24 cellular contexts compared by ENCODE assay signal in genomic region chr6:136306466-136306865, GRCh38. TPM values are rescaled to one million over a fixed set of nuclear protein-coding genes. Genes with fewer than 3 reads are reported as not detected.
DNase-seq lines count a peak whose midpoint lies in the region; ATAC-seq and TF ChIP-seq lines count a peak whose summit lies in the region.
"Had no signal": no experiment of that assay in that cellular context is flagged by ENCODE, and none has a peak within 500 bp of the region (broad histone marks: within the 10 kb centered on the region; RNA-seq: fewer than 3 reads in every experiment).

No MANE protein-coding gene starts in this region.

- ATAC-seq in body of pancreas = peak; percentile 47
- no peak for ATAC-seq in HG02981 (IDR thresholded peaks at IDR 0.05; ENCODE audit: unreplicated experiment)
- ATAC-seq: activated CD4-positive, alpha-beta T cell treated with anti-CD3 and anti-CD28 coated beads for 36 hours had no signal

- H3K27ac ChIP-seq in body of pancreas (no peak overlapping the region), substantia nigra (ENCODE audit: low read depth, low read length, poor library complexity, severe bottlenecking) (peak overlapping the region; percentile 42)
- H3K27ac ChIP-seq: 22Rv1, ascending aorta, GM23248, thoracic aorta, vagina had no signal

- no peaks in the 10 kb centered on the region for H3K27me3 ChIP-seq in body of pancreas
- H3K27me3 ChIP-seq: ascending aorta, vagina had no signal

- no peak overlapping the region for H3K4me3 ChIP-seq in body of pancreas
- H3K4me3 ChIP-seq: ascending aorta, GM23248, thoracic aorta, vagina had no signal

- no peaks in the 10 kb centered on the region for H3K36me3 ChIP-seq in body of pancreas (replicated peaks in 1 of 2; ENCODE audit: insufficient read depth in 1 of 2, low read depth in 2 of 2)
- H3K36me3 ChIP-seq: ascending aorta, thoracic aorta, vagina had no signal

- H3K9me3 ChIP-seq in body of pancreas = no peaks in the 10 kb centered on the region
- H3K9me3 ChIP-seq: ascending aorta, SK-N-SH, thoracic aorta, vagina had no signal

- H3K4me1 ChIP-seq in body of pancreas = peaks cover 6% of the 10 kb centered on the region
- H3K4me1 ChIP-seq: ascending aorta, vagina had no signal

- no peak for TF ChIP-seq CTCF in body of pancreas (IDR thresholded peaks at IDR 0.05)

- no peak for TF ChIP-seq POLR2A in body of pancreas (IDR thresholded peaks at IDR 0.05)

- 50 to 73% methylated on average over 1 of the region's 1 CpG for WGBS in body of pancreas, 2 donors

- DNase-seq in DMS 273 (lab: John Stamatoyannopoulos, UW; ENCODE audit: unreplicated experiment) = peak; percentile 19
- DNase-seq in DMS 273 treated with DMSO at 0.1 percent for 48 hours (lab: John Stamatoyannopoulos, UW) = no peak
- DNase-seq in body of pancreas = no peak
- peak in 28 of 51 donors; percentile 7 to 88 (median 34) for DNase-seq in hypothalamus (lab: John Stamatoyannopoulos, UW)
- peak in 33 of 49 donors; percentile 6 to 83 (median 35) for DNase-seq in substantia nigra (lab: John Stamatoyannopoulos, UW)
- no peak for DNase-seq in RKO (ENCODE audit: low spot score)
- no peak for DNase-seq in posterior vena cava (ENCODE audit: low spot score)
- DNase-seq: activated CD4-positive, alpha-beta T cell treated with anti-CD3 and anti-CD28 coated beads for 36 hours; activated T-cell treated with anti-CD3 and anti-CD28 coated beads for 4 hours; CD4-positive, CD25-positive, alpha-beta regulatory T cell; cerebellar nuclear complex; GM23248; IMR-90; kidney glomerular epithelial cell; NCI-H1048; NCI-H1694 treated with DMSO at 0.1 percent for 48 hours; NCI-H82; SK-N-SH; stimulated activated naive CD4-positive, alpha-beta T cell had no signal

- intact Hi-C loops in body of pancreas (cut with DNase I) = no loop called here
- intact Hi-C loops in posterior vena cava (cut with DNase I) = no loop called here

RNA-seq across cellular contexts. Expression of gene BCLAF1, which starts 16.8 kb away (rescaled TPM):
- total RNA-seq in body of pancreas (100 to 1,000 TPM in 1 of 2 donors, 10 to 100 TPM in 1; 77.8 to 179 TPM), posterior vena cava (10 to 100 TPM; 88.9 to 98.7 TPM)

RNA-seq across cellular contexts. Expression of gene MTFR2, which starts 56.4 kb away (rescaled TPM):
- total RNA-seq in body of pancreas (under 1 TPM in 1 of 2 donors, not detected in 1; 0.78 TPM), posterior vena cava (under 1 TPM; 0.65 to 0.71 TPM)
- total RNA-seq: ascending aorta, GM23248 had no signal

Comparison
In these comparisons a context has a peak if more than half of its experiments do, and no peak if none do; other contexts are left out.
1. DNase-seq: peak in DMS 273 (single experiment), hypothalamus (28 of 51) and substantia nigra (33 of 49); none in DMS 273 treated with DMSO at 0.1 percent for 48 hours (single experiment), body of pancreas (0 of 4), RKO (single experiment) and posterior vena cava (single experiment).